ENCODE assay signal across 8 cellular contexts in genomic region chr1:205313681-205314308, GRCh38. TPM values are rescaled to one million over a fixed set of nuclear protein-coding genes. Genes with fewer than 3 reads are reported as not detected.
DNase-seq lines count a peak whose midpoint lies in the region; ATAC-seq and TF ChIP-seq lines count a peak whose summit lies in the region.

No MANE protein-coding gene starts in this region.

- H3K9me3 Mint-ChIP-seq in naive thymus-derived CD8-positive, alpha-beta T cell, result no peaks in the 10 kb centered on the region

- no peaks in the 10 kb centered on the region for H3K9me3 ChIP-seq in aorta (ENCODE audit: control insufficient read depth, low read length)

- peaks cover 0 to 44% (median 22%) of the 10 kb centered on the region in 3 donors for H3K36me3 Mint-ChIP-seq in naive thymus-derived CD8-positive, alpha-beta T cell

- TF ChIP-seq EP300 in Ishikawa (IDR thresholded peaks at IDR 0.05; ENCODE audit: borderline replicate concordance), result peak; percentile 62; the same call in 1 of the 2 replicates

- no peaks in the 10 kb centered on the region for H3K36me3 ChIP-seq in aorta (ENCODE audit: control insufficient read depth in 1 of 2, insufficient read depth in 2 of 2, low read length in 1 of 2)

- intact Hi-C loops in aorta (cut with DNase I), result no loop called here

- H3K27ac Mint-ChIP-seq in naive thymus-derived CD8-positive, alpha-beta T cell, result peak overlapping the region; percentile 92 to 99 (median 98)

- 42 to 61% methylated on average over 17 to 18 of the region's 18 CpGs for WGBS in aorta, 2 donors

- peak; percentile 76 to 87 for ATAC-seq in naive thymus-derived CD8-positive, alpha-beta T cell
- ATAC-seq in aorta (ENCODE audit: low FRiP score), result peak; percentile 59
- no peak for ATAC-seq in HG03565 (IDR thresholded peaks at IDR 0.05; ENCODE audit: unreplicated experiment)

- no peak overlapping the region for H3K4me3 ChIP-seq in aorta (ENCODE audit: low read length in 2 of 2)

- TF ChIP-seq RAD21 in Ishikawa (IDR thresholded peaks at IDR 0.05; ENCODE audit: low read depth), result no peak

- no peak for TF ChIP-seq CTCF in GM13976 (IDR thresholded peaks at IDR 0.05; ENCODE audit: borderline replicate concordance, control extremely low read depth, extremely low read depth, insufficient read depth, missing control alignments)

- H3K4me3 Mint-ChIP-seq in naive thymus-derived CD8-positive, alpha-beta T cell, result peak overlapping the region; percentile 79 to 100 (median 95)

- POLR2A ChIA-PET in naive thymus-derived CD8-positive, alpha-beta T cell (lab: Charles Lee), result interaction anchor here (0.7 to 22.9 kb wide), 8 partner anchors 8 to 39 kb away, joined by 3 to 590 read pairs (median 20); partner anchors contain the start of gene NUAK2

- H3K27me3 ChIP-seq in aorta (ENCODE audit: control insufficient read depth in 1 of 2, insufficient read depth in 2 of 2, low read length in 1 of 2), result no peaks in the 10 kb centered on the region

- H3K27me3 Mint-ChIP-seq in naive thymus-derived CD8-positive, alpha-beta T cell, result no peaks in the 10 kb centered on the region

- in situ Hi-C loops in GM13976 (cut with MboI; ENCODE audit: low sequenced_read_pairs, unreplicated experiment), result no loop called here

- no peak overlapping the region for H3K27ac ChIP-seq in aorta (ENCODE audit: low read depth in 1 of 2, low read length in 2 of 2)

- no peaks in the 10 kb centered on the region for H3K4me1 ChIP-seq in aorta (ENCODE audit: control insufficient read depth in 1 of 2, insufficient read depth in 2 of 2, low read length in 2 of 2)

- DNase-seq in GM13976 (ENCODE audit: low spot score) (peak; percentile 73), fibroblast of gingiva (ENCODE audit: low read depth) (peak; percentile 83), aorta (peak; percentile 75 to 80), NCI-H446 (lab: John Stamatoyannopoulos, UW) (no peak)
- DNase-seq in activated CD8-positive, alpha-beta memory T cell treated with anti-CD3 and anti-CD28 coated beads, Interleukin-2, amount 50 U/mL, for 4 hours, result peak; percentile 29
- peak; percentile 29 to 75 (median 56) for DNase-seq in naive thymus-derived CD8-positive, alpha-beta T cell

- H3K4me1 Mint-ChIP-seq in naive thymus-derived CD8-positive, alpha-beta T cell, result peaks cover 52 to 99% (median 96%) of the 10 kb centered on the region in 4 donors

TF ChIP-seq in Ishikawa, 13 proteins besides CTCF, POLR2A, EP300 and RAD21:
- TF ChIP-seq FOXM1 (IDR thresholded peaks at IDR 0.05; ENCODE audit: borderline replicate concordance, low read depth) (no peak), TEAD4 (IDR thresholded peaks at IDR 0.05) (peak; percentile 92), TCF12 (IDR thresholded peaks at IDR 0.05; ENCODE audit: low read depth) (peak; percentile 62; the same call in 1 of the 2 replicates), USF1 (IDR thresholded peaks at IDR 0.05) (no peak), MAX (IDR thresholded peaks at IDR 0.05) (peak; percentile 13; the same call in 1 of the 2 replicates), NFIC (IDR thresholded peaks at IDR 0.05) (peak; percentile 63; the same call in 1 of the 2 replicates)

RNA-seq across cellular contexts. Expression of gene NUAK2, which starts 7.8 kb away (rescaled TPM):
- total RNA-seq in naive thymus-derived CD8-positive, alpha-beta T cell, result 10 to 100 TPM; 46.9 to 47.9 TPM
- polyA plus RNA-seq in naive thymus-derived CD8-positive, alpha-beta T cell, result 10 to 100 TPM; 14.3 to 73.6 (median 34.0) TPM
- 1 to 10 TPM; 1.7 to 2.5 TPM for total RNA-seq in aorta
- polyA plus RNA-seq in aorta, result 1 to 10 TPM in 1 of 2 donors, under 1 TPM in 1; 0.49 to 3.0 TPM

RNA-seq across cellular contexts. Expression of gene KLHDC8A, which starts 42.9 kb away (rescaled TPM):
- not detected for total RNA-seq in naive thymus-derived CD8-positive, alpha-beta T cell
- polyA plus RNA-seq in naive thymus-derived CD8-positive, alpha-beta T cell, result not detected
- total RNA-seq in aorta, result 1 to 10 TPM in 1 of 2 donors, not detected in 1; 1.2 TPM
- not detected for polyA plus RNA-seq in aorta

Comparison
In these comparisons a context has a peak if more than half of its experiments do, and no peak if none do; other contexts are left out.
1. DNase-seq: peak in GM13976 (single experiment), activated CD8-positive, alpha-beta memory T cell treated with anti-CD3 and anti-CD28 coated beads, Interleukin-2, amount 50 U/mL, for 4 hours (single experiment), fibroblast of gingiva (single experiment), naive thymus-derived CD8-positive, alpha-beta T cell (10 of 10) and aorta (2 of 2); none in NCI-H446 (0 of 2).
2. RNA of gene NUAK2, which starts 7.8 kb away (total RNA-seq): 46.9 to 47.9 TPM in naive thymus-derived CD8-positive, alpha-beta T cell; 1.7 to 2.5 TPM in aorta; every median in the first group is over 10 times any median in the second.